ENCODE assay signal across 14 cellular contexts in genomic region chr19:45547965-45548609, GRCh38. TPM values are rescaled to one million over a fixed set of nuclear protein-coding genes. Genes with fewer than 3 reads are reported as not detected.
A peak's percentile ranks its signal among the peaks of the same experiment; 100 is the strongest.
DNase-seq lines count a peak whose midpoint lies in the region; ATAC-seq and TF ChIP-seq lines count a peak whose summit lies in the region.
"Had no signal": no experiment of that assay in that cellular context is flagged by ENCODE, and none has a peak within 500 bp of the region (broad histone marks: within the 10 kb centered on the region; RNA-seq: fewer than 3 reads in every experiment).

No MANE protein-coding gene starts in this region.

- H3K9me3 Mint-ChIP-seq in T-helper 2 cell treated with Interferon-gamma antibody and Interleukin-4, amounts not matched to agents 5 μg/mL and 100 μg/mL, for 36 hours = no peaks in the 10 kb centered on the region
- H3K9me3 Mint-ChIP-seq: CD8-positive, alpha-beta memory T cell had no signal

- no peak overlapping the region for H3K4me3 Mint-ChIP-seq in T-helper 2 cell treated with Interferon-gamma antibody and Interleukin-4, amounts not matched to agents 5 μg/mL and 100 μg/mL, for 36 hours
- H3K4me3 Mint-ChIP-seq: CD8-positive, alpha-beta memory T cell had no signal

- POLR2A ChIA-PET in BJ (lab: Charles Lee) = interaction anchor here (0.6 kb wide), 1 partner anchor 255 kb away, joined by 22 read pairs; no protein-coding TSS in a partner anchor

- no peak for TF ChIP-seq RAD21 in Ishikawa (IDR thresholded peaks at IDR 0.05; ENCODE audit: low read depth)

- peak; percentile 66 for DNase-seq in BJ (ENCODE audit: low read depth)
- DNase-seq in dermis blood vessel endothelial cell = peak; percentile 43
- peak; percentile 78 to 85 (median 81) for DNase-seq in mucosa of descending colon
- no peak for DNase-seq in T-helper 2 cell treated with Interferon-gamma antibody and Interleukin-4, amounts not matched to agents 5 μg/mL and 100 μg/mL, for 36 hours (ENCODE audit: low spot score)
- DNase-seq in WERI-Rb-1 = no peak
- no peak for DNase-seq in medulla oblongata (ENCODE audit: extremely low spot score)
- DNase-seq in DMS53 treated with DMSO at 0.1 percent for 48 hours (lab: John Stamatoyannopoulos, UW; ENCODE audit: unreplicated experiment) = no peak
- DNase-seq: activated CD4-positive, alpha-beta T cell treated with anti-CD3 and anti-CD28 coated beads, Interleukin-2, amount 50 U/mL, for 4 hours; NCI-H1048; SHP77 treated with DMSO at 0.1 percent for 48 hours; stimulated activated CD4-positive, alpha-beta T cell treated with anti-CD3 and anti-CD28 coated beads, Interleukin-2, amount 100 ng/mL, for 24 hours had no signal

- H3K36me3 ChIP-seq in BJ (ENCODE audit: control insufficient read depth, insufficient read depth, low read length) = 0 out of 2 replicates have a peak, but pooled peaks cover under 1% of the 10 kb centered on the region
- H3K36me3 ChIP-seq in mucosa of descending colon (ENCODE audit: low read depth) = no peaks in the 10 kb centered on the region
- peaks cover 3% of the 10 kb centered on the region for H3K36me3 ChIP-seq in WERI-Rb-1

- H3K4me3 ChIP-seq in BJ (ENCODE audit: low read depth, low read length) = no peak overlapping the region
- no peak overlapping the region for H3K4me3 ChIP-seq in mucosa of descending colon
- no peak overlapping the region for H3K4me3 ChIP-seq in WERI-Rb-1 (ENCODE audit: low read depth, low read length)
- H3K4me3 ChIP-seq: adrenal gland had no signal

- H3K27ac ChIP-seq in WERI-Rb-1 = no peak overlapping the region
- H3K27ac ChIP-seq: adrenal gland had no signal

- intact Hi-C loops in mucosa of descending colon (cut with DNase I, micrococcal nuclease) = no loop called here

- TF ChIP-seq CTCF in BJ (IDR thresholded peaks at IDR 0.05; ENCODE audit: insufficient read depth, low read depth, low read length) (no peak), mucosa of descending colon (IDR thresholded peaks at IDR 0.05) (no peak), WERI-Rb-1 (IDR thresholded peaks at IDR 0.05; ENCODE audit: low read depth, low read length) (no peak)

- H3K27me3 Mint-ChIP-seq in T-helper 2 cell treated with Interferon-gamma antibody and Interleukin-4, amounts not matched to agents 5 μg/mL and 100 μg/mL, for 36 hours (ENCODE audit: low read depth) = no peaks in the 10 kb centered on the region
- H3K27me3 Mint-ChIP-seq: CD8-positive, alpha-beta memory T cell had no signal

- peak; percentile 99 for ATAC-seq in mucosa of descending colon

- H3K27ac Mint-ChIP-seq in T-helper 2 cell treated with Interferon-gamma antibody and Interleukin-4, amounts not matched to agents 5 μg/mL and 100 μg/mL, for 36 hours = no peak overlapping the region

- H3K27me3 ChIP-seq in BJ (ENCODE audit: control insufficient read depth, insufficient read depth, low read length) = no peaks in the 10 kb centered on the region
- no peaks in the 10 kb centered on the region for H3K27me3 ChIP-seq in WERI-Rb-1 (ENCODE audit: insufficient read depth, low read depth, severe bottlenecking)
- H3K27me3 ChIP-seq: adrenal gland had no signal

- H3K4me1 ChIP-seq in mucosa of descending colon (ENCODE audit: low read depth) = peaks cover 3% of the 10 kb centered on the region

- CTCF ChIA-PET in BJ (lab: Yijun Ruan, JAX) = interaction anchor here (0.7 to 3.1 kb wide), 4 partner anchors 10 to 63 kb away, joined by 3 to 14 read pairs (median 3); no protein-coding TSS in a partner anchor

- H3K4me1 Mint-ChIP-seq in T-helper 2 cell treated with Interferon-gamma antibody and Interleukin-4, amounts not matched to agents 5 μg/mL and 100 μg/mL, for 36 hours (ENCODE audit: low read depth) = peaks cover 5% of the 10 kb centered on the region

- no peak for TF ChIP-seq EP300 in Ishikawa (IDR thresholded peaks at IDR 0.05; ENCODE audit: borderline replicate concordance)

- H3K36me3 Mint-ChIP-seq in T-helper 2 cell treated with Interferon-gamma antibody and Interleukin-4, amounts not matched to agents 5 μg/mL and 100 μg/mL, for 36 hours (ENCODE audit: low read depth) = peaks cover 2% of the 10 kb centered on the region

- no peaks in the 10 kb centered on the region for H3K9me3 ChIP-seq in mucosa of descending colon
- no peaks in the 10 kb centered on the region for H3K9me3 ChIP-seq in WERI-Rb-1 (ENCODE audit: severe bottlenecking)
- H3K9me3 ChIP-seq: adrenal gland had no signal

TF ChIP-seq in Ishikawa, 13 proteins besides CTCF, POLR2A, EP300 and RAD21:
- TF ChIP-seq FOXM1 (IDR thresholded peaks at IDR 0.05; ENCODE audit: borderline replicate concordance, low read depth) (no peak), YY1 (IDR thresholded peaks at IDR 0.05; ENCODE audit: low read depth) (0 out of 2 replicates have a peak, but pooled peaks have one; percentile 36)

RNA-seq across cellular contexts. Expression of gene OPA3, which starts 36.5 kb away (rescaled TPM):
- 10.9 and 15.1 TPM in 2 replicates for polyA plus RNA-seq in BJ (2011; rRNA removed)
- 6.6 and 12.4 TPM in 2 replicates for polyA minus RNA-seq in BJ (2011; rRNA and poly(A)+ RNA removed)
- total RNA-seq in dermis blood vessel endothelial cell (5.1 and 9.4 TPM in 2 replicates), mucosa of descending colon (10 to 100 TPM; 12.1 to 16.4 (median 13.4) TPM)

RNA-seq across cellular contexts. Expression of gene VASP, which starts 40.8 kb away (rescaled TPM):
- 110 and 117 TPM in 2 replicates for polyA plus RNA-seq in BJ (2011; rRNA removed)
- polyA minus RNA-seq in BJ (2011; rRNA and poly(A)+ RNA removed) = 119 and 157 TPM in 2 replicates
- total RNA-seq in dermis blood vessel endothelial cell = 93.9 and 101 TPM in 2 replicates
- 100 to 1,000 TPM; 190 to 252 (median 235) TPM for total RNA-seq in mucosa of descending colon

RNA-seq across cellular contexts. Expression of gene PPM1N, which starts 49.8 kb away (rescaled TPM):
- polyA plus RNA-seq in BJ (2011; rRNA removed) = 1.0 and 1.2 TPM in 2 replicates
- 0.66 TPM in 1 of 2 replicates, not detected in the other for polyA minus RNA-seq in BJ (2011; rRNA and poly(A)+ RNA removed)
- total RNA-seq in dermis blood vessel endothelial cell (0.60 and 1.5 TPM in 2 replicates), mucosa of descending colon (1 to 10 TPM in 1 of 3 donors, under 1 TPM in 2; 0.43 to 1.3 (median 0.87) TPM)

RNA-seq across cellular contexts. Expression of gene RTN2, which starts 51.2 kb away (rescaled TPM):
- polyA plus RNA-seq in BJ (2011; rRNA removed) = 27.3 and 42.3 TPM in 2 replicates
- 19.1 and 27.1 TPM in 2 replicates for polyA minus RNA-seq in BJ (2011; rRNA and poly(A)+ RNA removed)
- total RNA-seq in dermis blood vessel endothelial cell (9.0 and 10.2 TPM in 2 replicates), mucosa of descending colon (10 to 100 TPM in 1 of 3 donors, 1 to 10 TPM in 2; 3.1 to 18.2 (median 6.2) TPM)

RNA-seq across cellular contexts. Expression of gene GPR4, which starts 53.9 kb away (rescaled TPM):
- 0.06 and 0.12 TPM in 2 replicates for polyA plus RNA-seq in BJ (2011; rRNA removed)
- polyA minus RNA-seq in BJ (2011; rRNA and poly(A)+ RNA removed) = not detected in 2 replicates
- total RNA-seq in dermis blood vessel endothelial cell (3.2 and 5.0 TPM in 2 replicates), mucosa of descending colon (1 to 10 TPM in 2 of 3 donors, under 1 TPM in 1; 0.84 to 1.0 (median 1.0) TPM)
- total RNA-seq: CD8-positive, alpha-beta memory T cell had no signal
- polyA plus RNA-seq: CD8-positive, alpha-beta memory T cell had no signal

Comparison
In these comparisons a context has a peak if more than half of its experiments do, and no peak if none do; other contexts are left out.
1. DNase-seq: peak in BJ (single experiment), dermis blood vessel endothelial cell (single experiment) and mucosa of descending colon (3 of 3); none in T-helper 2 cell treated with Interferon-gamma antibody and Interleukin-4, amounts not matched to agents 5 μg/mL and 100 μg/mL, for 36 hours (single experiment), WERI-Rb-1 (single experiment), medulla oblongata (single experiment) and DMS53 treated with DMSO at 0.1 percent for 48 hours (single experiment).